Comparison of ENCODE assay signal across 15 cellular contexts in genomic region chr9:89358376-89358775, GRCh38. TPM values are rescaled to one million over a fixed set of nuclear protein-coding genes. Genes with fewer than 3 reads are reported as not detected.
DNase-seq lines count a peak whose midpoint lies in the region; ATAC-seq, FAIRE-seq and TF ChIP-seq lines count a peak whose summit lies in the region.
"Had no signal": no experiment of that assay in that cellular context is flagged by ENCODE, and none has a peak within 500 bp of the region (broad histone marks: within the 10 kb centered on the region; RNA-seq: fewer than 3 reads in every experiment).

No MANE protein-coding gene starts in this region.

- no peak overlapping the region for H3K4me3 Mint-ChIP-seq in stimulated activated naive CD8-positive, alpha-beta T cell treated with anti-CD3 and anti-CD28 coated beads, Interleukin-15, amount 100 ng/mL, for 72 hours
- H3K4me3 Mint-ChIP-seq in activated naive CD8-positive, alpha-beta T cell treated with anti-CD3 and anti-CD28 coated beads, Interleukin-2, amount 50 U/mL, for 24 hours = no peak overlapping the region
- no peak overlapping the region for H3K4me3 Mint-ChIP-seq in nephron
- H3K4me3 Mint-ChIP-seq in activated CD4-positive, alpha-beta memory T cell treated with anti-CD3 and anti-CD28 coated beads, Interleukin-2, amount 10 ng/mL, durations not matched to agents 7 days and 5 days = no peak overlapping the region
- H3K4me3 Mint-ChIP-seq: neural crest cell had no signal

- no peaks in the 10 kb centered on the region for H3K27me3 Mint-ChIP-seq in stimulated activated naive CD8-positive, alpha-beta T cell treated with anti-CD3 and anti-CD28 coated beads, Interleukin-15, amount 100 ng/mL, for 72 hours
- no peaks in the 10 kb centered on the region for H3K27me3 Mint-ChIP-seq in activated naive CD8-positive, alpha-beta T cell treated with anti-CD3 and anti-CD28 coated beads, Interleukin-2, amount 50 U/mL, for 24 hours
- no peaks in the 10 kb centered on the region for H3K27me3 Mint-ChIP-seq in nephron (ENCODE audit: low read depth)
- H3K27me3 Mint-ChIP-seq in activated CD4-positive, alpha-beta memory T cell treated with anti-CD3 and anti-CD28 coated beads, Interleukin-2, amount 10 ng/mL, durations not matched to agents 7 days and 5 days = no peaks in the 10 kb centered on the region
- H3K27me3 Mint-ChIP-seq: activated naive CD8-positive, alpha-beta T cell treated with anti-CD3 and anti-CD28 coated beads, Interleukin-2, amount 10 ng/mL, durations not matched to agents 7 days and 5 days had no signal

- no peak for DNase-seq in stimulated activated naive CD8-positive, alpha-beta T cell treated with anti-CD3 and anti-CD28 coated beads, Interleukin-15, amount 100 ng/mL, for 72 hours
- no peak for DNase-seq in stimulated activated naive CD8-positive, alpha-beta T cell treated with anti-CD3 and anti-CD28 coated beads, Interleukin-15, Interleukin-2, amounts not matched to agents 100 U/mL and 50 U/mL, for 24 hours
- no peak for DNase-seq in activated naive CD8-positive, alpha-beta T cell treated with anti-CD3 and anti-CD28 coated beads, Interleukin-2, amount 50 U/mL, for 24 hours
- DNase-seq in GM12892 (ENCODE audit: insufficient read length) (no peak), AG20443 (ENCODE audit: low spot score) (no peak)
- DNase-seq in activated CD4-positive, alpha-beta memory T cell treated with anti-CD3 and anti-CD28 coated beads, Interleukin-2, amount 10 ng/mL, durations not matched to agents 7 days and 5 days = no peak
- DNase-seq: activated naive CD8-positive, alpha-beta T cell treated with anti-CD3 and anti-CD28 coated beads, Interleukin-2, amount 10 ng/mL, durations not matched to agents 7 days and 5 days; erythroblast; foreskin melanocyte; NCI-H1694 had no signal

- no peak for FAIRE-seq in GM12892 (lab: Jason Lieb, UNC)
- FAIRE-seq: D721Med, K562, RCC 7860 had no signal

- H3K36me3 Mint-ChIP-seq in activated naive CD8-positive, alpha-beta T cell treated with anti-CD3 and anti-CD28 coated beads, Interleukin-2, amount 50 U/mL, for 24 hours (ENCODE audit: low read depth) = peaks cover 59% of the 10 kb centered on the region
- peaks cover 79% of the 10 kb centered on the region for H3K36me3 Mint-ChIP-seq in nephron (ENCODE audit: low read depth)
- H3K36me3 Mint-ChIP-seq in activated CD4-positive, alpha-beta memory T cell treated with anti-CD3 and anti-CD28 coated beads, Interleukin-2, amount 10 ng/mL, durations not matched to agents 7 days and 5 days (ENCODE audit: low read depth) = peaks cover 71% of the 10 kb centered on the region

- ATAC-seq in stimulated activated naive CD8-positive, alpha-beta T cell treated with anti-CD3 and anti-CD28 coated beads, Interleukin-15, amount 100 ng/mL, for 72 hours = no peak
- ATAC-seq in stimulated activated naive CD8-positive, alpha-beta T cell treated with anti-CD3 and anti-CD28 coated beads, Interleukin-15, Interleukin-2, amounts not matched to agents 100 U/mL and 50 U/mL, for 24 hours = no peak
- peak; percentile 31 for ATAC-seq in activated naive CD8-positive, alpha-beta T cell treated with anti-CD3 and anti-CD28 coated beads, Interleukin-2, amount 50 U/mL, for 24 hours
- ATAC-seq: K562 had no signal

- no peaks in the 10 kb centered on the region for H3K9me3 Mint-ChIP-seq in stimulated activated naive CD8-positive, alpha-beta T cell treated with anti-CD3 and anti-CD28 coated beads, Interleukin-15, amount 100 ng/mL, for 72 hours
- H3K9me3 Mint-ChIP-seq in activated naive CD8-positive, alpha-beta T cell treated with anti-CD3 and anti-CD28 coated beads, Interleukin-2, amount 50 U/mL, for 24 hours = no peaks in the 10 kb centered on the region
- H3K9me3 Mint-ChIP-seq in nephron = no peaks in the 10 kb centered on the region
- no peaks in the 10 kb centered on the region for H3K9me3 Mint-ChIP-seq in activated CD4-positive, alpha-beta memory T cell treated with anti-CD3 and anti-CD28 coated beads, Interleukin-2, amount 10 ng/mL, durations not matched to agents 7 days and 5 days
- H3K9me3 Mint-ChIP-seq: activated naive CD8-positive, alpha-beta T cell treated with anti-CD3 and anti-CD28 coated beads, Interleukin-2, amount 10 ng/mL, durations not matched to agents 7 days and 5 days; neural crest cell had no signal

- CTCF ChIA-PET in activated CD4-positive, alpha-beta memory T cell treated with anti-CD3 and anti-CD28 coated beads, Interleukin-2, amount 10 ng/mL, durations not matched to agents 7 days and 5 days (lab: Charles Lee) = interaction anchor here (1.6 kb wide), 1 partner anchor 190 kb away, joined by 3 read pairs; no protein-coding TSS in a partner anchor

- H3K27ac Mint-ChIP-seq in stimulated activated naive CD8-positive, alpha-beta T cell treated with anti-CD3 and anti-CD28 coated beads, Interleukin-15, amount 100 ng/mL, for 72 hours = peak overlapping the region; percentile 42 to 82
- H3K27ac Mint-ChIP-seq in activated naive CD8-positive, alpha-beta T cell treated with anti-CD3 and anti-CD28 coated beads, Interleukin-2, amount 50 U/mL, for 24 hours = peak overlapping the region; percentile 55
- peak overlapping the region in 2 of 3 experiments; percentile 19 to 35 for H3K27ac Mint-ChIP-seq in nephron
- no peak overlapping the region for H3K27ac Mint-ChIP-seq in activated CD4-positive, alpha-beta memory T cell treated with anti-CD3 and anti-CD28 coated beads, Interleukin-2, amount 10 ng/mL, durations not matched to agents 7 days and 5 days

- TF ChIP-seq POLR2A in GM12892 (IDR thresholded peaks at IDR 0.05; ENCODE audit: low read depth, low read length) = no peak

- peaks cover 33% of the 10 kb centered on the region for H3K4me1 Mint-ChIP-seq in stimulated activated naive CD8-positive, alpha-beta T cell treated with anti-CD3 and anti-CD28 coated beads, Interleukin-15, amount 100 ng/mL, for 72 hours
- peaks cover 7% of the 10 kb centered on the region for H3K4me1 Mint-ChIP-seq in activated naive CD8-positive, alpha-beta T cell treated with anti-CD3 and anti-CD28 coated beads, Interleukin-2, amount 50 U/mL, for 24 hours
- H3K4me1 Mint-ChIP-seq in nephron = no peaks in the 10 kb centered on the region
- H3K4me1 Mint-ChIP-seq in activated CD4-positive, alpha-beta memory T cell treated with anti-CD3 and anti-CD28 coated beads, Interleukin-2, amount 10 ng/mL, durations not matched to agents 7 days and 5 days = peaks cover 29% of the 10 kb centered on the region
- H3K4me1 Mint-ChIP-seq: neural crest cell had no signal

- TF ChIP-seq CTCF in nephron (IDR thresholded peaks at IDR 0.05; ENCODE audit: unreplicated experiment in 3 of 3) = no peak

- POLR2A ChIA-PET in activated CD4-positive, alpha-beta memory T cell treated with anti-CD3 and anti-CD28 coated beads, Interleukin-2, amount 10 ng/mL, durations not matched to agents 7 days and 5 days (lab: Charles Lee) = interaction anchor here (1.0 to 1.9 kb wide), 7 partner anchors 7 to 48 kb away, joined by 3 to 6 read pairs (median 4); partner anchors contain the start of gene CKS2

RNA-seq across cellular contexts. Expression of gene SECISBP2, which starts 40.1 kb away (rescaled TPM):
- polyA plus RNA-seq in GM12892 (2012; ENCODE audit: missing spikeins) = 36.2 TPM
- 10 to 100 TPM; 35.2 to 35.7 TPM for total RNA-seq in activated CD4-positive, alpha-beta memory T cell treated with anti-CD3 and anti-CD28 coated beads, Interleukin-2, amount 10 ng/mL, durations not matched to agents 7 days and 5 days

RNA-seq across cellular contexts. Expression of gene CKS2, which starts 47.4 kb away (rescaled TPM):
- polyA plus RNA-seq in GM12892 (2012; ENCODE audit: missing spikeins) = 339 TPM
- 100 to 1,000 TPM; 175 to 180 TPM for total RNA-seq in activated CD4-positive, alpha-beta memory T cell treated with anti-CD3 and anti-CD28 coated beads, Interleukin-2, amount 10 ng/mL, durations not matched to agents 7 days and 5 days
